Comparison of ENCODE assay signal across 8 cellular contexts in genomic region chr10:63521389-63522128, GRCh38. TPM values are rescaled to one million over a fixed set of nuclear protein-coding genes. Genes with fewer than 3 reads are reported as not detected.
A peak's percentile ranks its signal among the peaks of the same experiment; 100 is the strongest.
DNase-seq lines count a peak whose midpoint lies in the region; ATAC-seq and TF ChIP-seq lines count a peak whose summit lies in the region.

TSS of gene REEP3 (plus strand) at chr10:63521401. CDS start at chr10:63521546, 145 bp downstream.

- H3K4me3 Mint-ChIP-seq in activated CD8-positive, alpha-beta T cell treated with anti-CD3 and anti-CD28 coated beads for 36 hours = peak within 1 kb of the TSS; percentile 88

- peak; percentile 59 for TF ChIP-seq POLR2A in GM18526 (IDR thresholded peaks at IDR 0.05; ENCODE audit: extremely low read depth, insufficient read length)

- peak within 1 kb of the TSS; percentile 84 for H3K4me3 ChIP-seq in AG10803 (ENCODE audit: low read length)

- DNase-seq in AG10803 (ENCODE audit: low read depth) (peak; percentile 78), NCI-H446 treated with DMSO at 0.1 percent for 48 hours (lab: John Stamatoyannopoulos, UW) (peak; percentile 50), medulla oblongata (ENCODE audit: extremely low spot score) (peak; percentile 74)
- DNase-seq in activated CD8-positive, alpha-beta T cell treated with anti-CD3 and anti-CD28 coated beads for 36 hours = peak; percentile 60
- DNase-seq in effector CD8-positive, alpha-beta T cell (lab: John Stamatoyannopoulos, UW) = peak; percentile 26
- peak; percentile 27 to 50 (median 32) for DNase-seq in stimulated activated CD4-positive, alpha-beta T cell treated with anti-CD3 and anti-CD28 coated beads, TNF-alpha, amount 100 ng/mL, for 48 hours (ENCODE audit: low read depth in 3 of 3)

- H3K36me3 Mint-ChIP-seq in activated CD8-positive, alpha-beta T cell treated with anti-CD3 and anti-CD28 coated beads for 36 hours (ENCODE audit: low read depth) = peaks cover 2% of the 10 kb centered on the region

- H3K27ac Mint-ChIP-seq in activated CD8-positive, alpha-beta T cell treated with anti-CD3 and anti-CD28 coated beads for 36 hours = peak within 1 kb of the TSS; percentile 92

- peaks cover 52% of the 10 kb centered on the region for H3K4me1 Mint-ChIP-seq in activated CD8-positive, alpha-beta T cell treated with anti-CD3 and anti-CD28 coated beads for 36 hours (ENCODE audit: low read depth)

- peak; percentile 71 for ATAC-seq in HG03064 (IDR thresholded peaks at IDR 0.05; ENCODE audit: low read depth, unreplicated experiment)
- ATAC-seq in activated CD8-positive, alpha-beta T cell treated with anti-CD3 and anti-CD28 coated beads for 36 hours = peak; percentile 65

- TF ChIP-seq CTCF in AG10803 (conservative IDR thresholded peaks at IDR 0.05; ENCODE audit: low read length) = no peak
- TF ChIP-seq CTCF in activated CD8-positive, alpha-beta T cell treated with anti-CD3 and anti-CD28 coated beads for 36 hours (IDR thresholded peaks at IDR 0.05) = no peak

- no peaks in the 10 kb centered on the region for H3K27me3 Mint-ChIP-seq in activated CD8-positive, alpha-beta T cell treated with anti-CD3 and anti-CD28 coated beads for 36 hours

- POLR2A ChIA-PET in activated CD8-positive, alpha-beta T cell treated with anti-CD3 and anti-CD28 coated beads for 36 hours (lab: Charles Lee) = interaction anchor here (0.6 to 1.9 kb wide), 8 partner anchors 10 to 340 kb away, joined by 3 to 11 read pairs (median 3); no protein-coding TSS in a partner anchor

- CTCF ChIA-PET in activated CD8-positive, alpha-beta T cell treated with anti-CD3 and anti-CD28 coated beads for 36 hours (lab: Charles Lee) = interaction anchor here (0.8 to 3.7 kb wide), 4 partner anchors 11 to 355 kb away, joined by 3 to 16 read pairs (median 4); no protein-coding TSS in a partner anchor

- H3K9me3 Mint-ChIP-seq in activated CD8-positive, alpha-beta T cell treated with anti-CD3 and anti-CD28 coated beads for 36 hours = no peaks in the 10 kb centered on the region

- intact Hi-C loops in activated CD8-positive, alpha-beta T cell treated with anti-CD3 and anti-CD28 coated beads for 36 hours (cut with micrococcal nuclease) = loop anchor here (2.0 to 10.0 kb wide), 2 partner anchors 103 to 253 kb away; no protein-coding TSS in a partner anchor

RNA-seq across cellular contexts. Expression of gene REEP3, which starts in this region (rescaled TPM):
- 10 to 100 TPM; 13.6 to 15.1 TPM for total RNA-seq in activated CD8-positive, alpha-beta T cell treated with anti-CD3 and anti-CD28 coated beads for 36 hours

Comparison
In these comparisons a context has a peak if more than half of its experiments do, and no peak if none do; other contexts are left out.
1. Peak in every context shown above with its lines: DNase-seq, ATAC-seq and H3K4me3 ChIP-seq.
2. DNase-seq: peak in every context shown above with its lines; median percentile 78 in AG10803; 74 in medulla oblongata; 60 in activated CD8-positive, alpha-beta T cell treated with anti-CD3 and anti-CD28 coated beads for 36 hours; 50 in NCI-H446 treated with DMSO at 0.1 percent for 48 hours; 32 in stimulated activated CD4-positive, alpha-beta T cell treated with anti-CD3 and anti-CD28 coated beads, TNF-alpha, amount 100 ng/mL, for 48 hours; 26 in effector CD8-positive, alpha-beta T cell.